ENCODE assay signal across 11 cellular contexts in the genomic region with DNA sequence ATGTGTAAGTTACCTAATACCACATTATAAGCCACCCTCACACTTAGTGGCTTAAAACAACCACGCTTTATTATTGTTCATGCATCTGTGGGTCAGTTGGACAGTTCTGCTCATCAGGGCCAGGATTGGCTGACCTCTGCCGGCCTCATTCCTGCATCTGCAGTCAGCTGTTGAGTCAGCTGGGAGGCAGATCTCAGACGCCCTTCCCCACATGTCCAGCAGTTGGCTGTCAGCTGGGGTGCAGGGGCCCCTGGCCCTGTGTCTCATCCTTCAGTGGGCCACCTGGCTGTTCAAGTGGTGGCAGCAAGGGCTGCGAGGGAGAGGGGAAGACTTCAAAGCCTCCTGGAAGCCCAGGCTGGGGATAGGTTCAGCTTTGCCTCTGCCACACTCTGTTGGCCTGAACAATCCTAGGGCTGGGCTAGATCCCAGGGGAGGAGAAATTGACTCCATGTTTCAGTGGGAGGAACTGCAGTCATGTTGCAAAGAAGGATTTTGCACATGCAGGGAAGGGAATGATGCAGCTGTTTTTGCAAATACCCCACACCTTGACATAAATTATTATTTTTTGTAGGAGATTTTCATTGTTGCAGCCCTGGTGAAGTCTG. TPM values are rescaled to one million over a fixed set of nuclear protein-coding genes. Genes with fewer than 3 reads are reported as not detected.
DNase-seq lines count a peak whose midpoint lies in the region; ATAC-seq and TF ChIP-seq lines count a peak whose summit lies in the region.
"Had no signal": no experiment of that assay in that cellular context is flagged by ENCODE, and none has a peak within 500 bp of the region (broad histone marks: within the 10 kb centered on the region; RNA-seq: fewer than 3 reads in every experiment).

No MANE protein-coding gene starts in this region.

- 45% methylated on average over 4 of the region's 4 CpGs for WGBS in right cardiac atrium
- WGBS in suprapubic skin = 50% methylated on average over 4 of the region's 4 CpGs

- H3K4me1 ChIP-seq in right cardiac atrium (ENCODE audit: control insufficient read depth, insufficient read depth, low read length) (peaks cover 1% of the 10 kb centered on the region), suprapubic skin (peaks cover 50% of the 10 kb centered on the region)

- no peak for TF ChIP-seq EP300 in suprapubic skin (IDR thresholded peaks at IDR 0.05)

- in situ Hi-C loops in GM13976 (cut with MboI; ENCODE audit: low sequenced_read_pairs, unreplicated experiment) = no loop called here

- H3K36me3 ChIP-seq in suprapubic skin = peaks cover 77% of the 10 kb centered on the region

- H3K27ac ChIP-seq in right cardiac atrium (ENCODE audit: low read length) = no peak overlapping the region
- peak overlapping the region; percentile 72 for H3K27ac ChIP-seq in suprapubic skin

- no peak for TF ChIP-seq POLR2A in suprapubic skin (IDR thresholded peaks at IDR 0.05)

- TF ChIP-seq CTCF in suprapubic skin (IDR thresholded peaks at IDR 0.05) (no peak), GM13976 (IDR thresholded peaks at IDR 0.05; ENCODE audit: borderline replicate concordance, control extremely low read depth, extremely low read depth, insufficient read depth, missing control alignments) (no peak)

- intact Hi-C loops in right cardiac atrium (cut with DNase I) = loop anchor here in 1 of 4 donors (5.0 kb wide), 1 partner anchor 61 kb away; no protein-coding TSS in a partner anchor

- ATAC-seq in right cardiac atrium (peak; percentile 54 to 57), GM18870 (IDR thresholded peaks at IDR 0.05; ENCODE audit: unreplicated experiment) (no peak)

- no peaks in the 10 kb centered on the region for H3K9me3 ChIP-seq in right cardiac atrium (ENCODE audit: control insufficient read depth, low read length)
- no peaks in the 10 kb centered on the region for H3K9me3 ChIP-seq in suprapubic skin

- H3K27me3 ChIP-seq in right cardiac atrium (ENCODE audit: control insufficient read depth, insufficient read depth) (no peaks in the 10 kb centered on the region), suprapubic skin (no peaks in the 10 kb centered on the region)

- DNase-seq in NCI-H2171 treated with DMSO at 0.1 percent for 48 hours (lab: John Stamatoyannopoulos, UW) (peak; percentile 16), NCI-H2171 (lab: John Stamatoyannopoulos, UW) (no peak), amniotic epithelial cell (ENCODE audit: low read depth) (peak; percentile 68), right cardiac atrium (peak; percentile 41 to 70 (median 70)), suprapubic skin (ENCODE audit: low spot score in 2 of 2) (no peak), GM13976 (ENCODE audit: low spot score) (no peak), 8988T (no peak)

- H3K4me3 ChIP-seq in right cardiac atrium (ENCODE audit: low read length) (no peak overlapping the region), suprapubic skin (no peak overlapping the region)

RNA-seq across cellular contexts. Expression of a gene that starts 33.1 kb away (rescaled TPM):
- under 1 TPM; 0.26 to 0.53 (median 0.37) TPM for total RNA-seq in right cardiac atrium
- 0.27 TPM for polyA plus RNA-seq in right cardiac atrium
- total RNA-seq in suprapubic skin = 1 to 10 TPM in 1 of 4 donors, under 1 TPM in 3; 0.25 to 1.2 (median 0.63) TPM
- total RNA-seq: activated T-helper 2 cell treated with anti-CD3 and anti-CD28 coated beads, Interferon-gamma antibody, Interleukin-2, Interleukin-4, amounts not matched to agents 10 μg/mL and 5 μg/mL and 100 μg/mL, durations not matched to agents 14 hours and 24 hours and 36 hours; NCI-H460; T-helper 2 cell treated with Interferon-gamma antibody and Interleukin-4, amounts not matched to agents 100 ng/mL and 5 ng/mL, for 36 hours had no signal

Comparison
In these comparisons a context has a peak if more than half of its experiments do, and no peak if none do; other contexts are left out.
1. DNase-seq: peak in NCI-H2171 treated with DMSO at 0.1 percent for 48 hours (single experiment), amniotic epithelial cell (single experiment) and right cardiac atrium (3 of 3); none in NCI-H2171 (single experiment), suprapubic skin (0 of 2), GM13976 (single experiment) and 8988T (single experiment).